ENCODE assay signal across 6 cellular contexts in the genomic region with DNA sequence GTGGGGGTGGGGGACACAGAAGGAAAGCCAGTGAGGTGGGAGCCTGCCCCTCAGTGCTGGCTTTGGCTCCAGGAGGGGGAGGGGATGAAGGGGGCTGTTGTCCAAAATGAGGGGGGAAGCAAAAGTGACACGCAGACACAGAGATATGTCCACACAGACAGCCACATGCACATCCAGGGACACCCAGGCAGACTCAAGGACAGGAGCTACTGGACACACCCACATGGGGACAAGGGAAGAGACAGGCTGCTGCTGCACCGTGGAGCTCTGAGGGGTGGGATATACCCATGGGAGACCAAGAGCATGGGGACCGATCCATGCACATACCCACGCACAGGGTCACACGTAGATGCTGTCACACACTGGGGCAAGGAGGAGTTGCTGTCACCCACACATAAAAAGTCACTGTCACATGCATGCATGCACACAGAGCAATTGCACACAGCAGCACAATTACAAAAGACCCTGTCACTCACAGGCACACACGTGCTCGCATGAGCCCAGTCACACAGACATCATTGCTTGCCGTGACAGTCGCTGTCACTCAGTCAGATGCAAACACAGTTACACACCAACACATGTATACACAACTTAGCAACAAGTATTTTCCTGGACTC. TPM values are rescaled to one million over a fixed set of nuclear protein-coding genes. Genes with fewer than 3 reads are reported as not detected.
DNase-seq lines count a peak whose midpoint lies in the region; ATAC-seq and TF ChIP-seq lines count a peak whose summit lies in the region.

No MANE protein-coding gene starts in this region.

- no peak for TF ChIP-seq EP300 in sigmoid colon (IDR thresholded peaks at IDR 0.05)

- intact Hi-C loops in sigmoid colon (cut with DNase I) = loop anchor here (1.0 to 2.0 kb wide), 3 partner anchors 11 to 47 kb away; no protein-coding TSS in a partner anchor

- peaks cover 45% of the 10 kb centered on the region for H3K4me1 Mint-ChIP-seq in endothelial cell (ENCODE audit: unreplicated experiment)

- no peak overlapping the region for H2AFZ ChIP-seq in OCI-LY3 (ENCODE audit: low read depth, low read length)

- no peak for ATAC-seq in HG03045 (IDR thresholded peaks at IDR 0.05; ENCODE audit: unreplicated experiment)
- ATAC-seq in HG03097 (IDR thresholded peaks at IDR 0.05; ENCODE audit: low FRiP score, unreplicated experiment) = no peak

- H3K9ac ChIP-seq in OCI-LY3 (ENCODE audit: low read length) = peak overlapping the region; percentile 80

- H4K20me1 ChIP-seq in OCI-LY3 (ENCODE audit: insufficient read depth, low read length) = no peaks in the 10 kb centered on the region

- TF ChIP-seq CTCF in OCI-LY3 (IDR thresholded peaks at IDR 0.05; ENCODE audit: low read depth, low read length) (no peak), endothelial cell (IDR thresholded peaks at IDR 0.05; ENCODE audit: unreplicated experiment) (no peak), sigmoid colon (IDR thresholded peaks at IDR 0.05) (no peak)

- peak overlapping the region; percentile 94 for H3K4me3 Mint-ChIP-seq in endothelial cell (ENCODE audit: unreplicated experiment)

- DNase-seq in endothelial cell (ENCODE audit: low spot score) (no peak), sigmoid colon (no peak), HK-2 (ENCODE audit: unreplicated experiment) (no peak)

- H3K9me3 ChIP-seq in OCI-LY3 (ENCODE audit: insufficient read depth, low read length) (no peaks in the 10 kb centered on the region), sigmoid colon (no peaks in the 10 kb centered on the region)

- H3K27me3 Mint-ChIP-seq in endothelial cell (ENCODE audit: unreplicated experiment) = peaks cover 21% of the 10 kb centered on the region

- H3K27me3 ChIP-seq in OCI-LY3 (ENCODE audit: low read depth, low read length) (peaks cover 22% of the 10 kb centered on the region), sigmoid colon (no peaks in the 10 kb centered on the region)

- no peak overlapping the region for H3K27ac ChIP-seq in OCI-LY3 (ENCODE audit: low read length)
- H3K27ac ChIP-seq in sigmoid colon = peak overlapping the region; percentile 96 to 99 (median 98)

- H3K36me3 ChIP-seq in OCI-LY3 (replicated peaks; ENCODE audit: low read depth, low read length) (no peaks in the 10 kb centered on the region), sigmoid colon (no peaks in the 10 kb centered on the region)

- H3K4me2 ChIP-seq in OCI-LY3 (ENCODE audit: low read length) = peak overlapping the region; percentile 94

- H3K79me2 ChIP-seq in OCI-LY3 (ENCODE audit: low read length) = peaks cover 2% of the 10 kb centered on the region; the same call in 1 of the 2 replicates

- no peak for TF ChIP-seq POLR2A in sigmoid colon (IDR thresholded peaks at IDR 0.05)

- H3K4me1 ChIP-seq in OCI-LY3 (ENCODE audit: low read length) = peaks cover 30% of the 10 kb centered on the region
- H3K4me1 ChIP-seq in sigmoid colon = peaks cover 0 to 83% (median 64%) of the 10 kb centered on the region in 4 donors

- no peak overlapping the region for H3K27ac Mint-ChIP-seq in endothelial cell (ENCODE audit: unreplicated experiment)

- 6 to 41% methylated on average over 9 of the region's 9 CpGs for WGBS in sigmoid colon, 2 donors

- no peaks in the 10 kb centered on the region for H3K9me3 Mint-ChIP-seq in endothelial cell (ENCODE audit: unreplicated experiment)

- peaks cover 5% of the 10 kb centered on the region for H3K36me3 Mint-ChIP-seq in endothelial cell (ENCODE audit: low read depth, unreplicated experiment)

- H3K4me3 ChIP-seq in OCI-LY3 (ENCODE audit: low read length) (peak overlapping the region; percentile 92), sigmoid colon (peak overlapping the region; percentile 87 to 98 (median 95))

RNA-seq across cellular contexts. Expression of a gene that starts 1.3 kb away (rescaled TPM):
- 13.6 TPM for total RNA-seq in endothelial cell (ENCODE audit: unreplicated experiment)
- 10 to 100 TPM; 78.8 to 86.1 (median 83.8) TPM for total RNA-seq in sigmoid colon
- polyA plus RNA-seq in sigmoid colon = 10 to 100 TPM; 25.4 to 35.4 (median 25.8) TPM

RNA-seq across cellular contexts. Expression of a gene that starts 9.8 kb away (rescaled TPM):
- total RNA-seq in endothelial cell (ENCODE audit: unreplicated experiment) (111 TPM), sigmoid colon (10 to 100 TPM; 27.3 to 64.8 (median 31.7) TPM)
- polyA plus RNA-seq in sigmoid colon = 10 to 100 TPM; 19.2 to 83.0 (median 29.1) TPM

RNA-seq across cellular contexts. Expression of a gene that starts 36.4 kb away (rescaled TPM):
- total RNA-seq in endothelial cell (ENCODE audit: unreplicated experiment) (2.6 TPM), sigmoid colon (10 to 100 TPM in 3 of 4 donors, 1 to 10 TPM in 1; 4.1 to 12.8 (median 11.9) TPM)
- 10 to 100 TPM in 1 of 3 donors, 1 to 10 TPM in 2; 4.4 to 11.4 (median 8.1) TPM for polyA plus RNA-seq in sigmoid colon

RNA-seq across cellular contexts. Expression of a gene that starts 48.8 kb away (rescaled TPM):
- total RNA-seq in endothelial cell (ENCODE audit: unreplicated experiment) (not detected), sigmoid colon (10 to 100 TPM in 1 of 4 donors, not detected in 3; 23.3 TPM)
- polyA plus RNA-seq in sigmoid colon = 1 to 10 TPM in 2 of 3 donors, not detected in 1; 1.2 to 3.1 TPM

RNA-seq across cellular contexts. Expression of a gene that starts 57.7 kb away (rescaled TPM):
- 96.2 TPM for total RNA-seq in endothelial cell (ENCODE audit: unreplicated experiment)
- 10 to 100 TPM; 52.3 to 92.2 (median 58.0) TPM for total RNA-seq in sigmoid colon
- polyA plus RNA-seq in sigmoid colon = 10 to 100 TPM; 29.4 to 63.5 (median 34.0) TPM
